In genomic region chr19:8575467-8575997, GRCh38 we compare ENCODE assay signal across 9 cellular contexts. TPM values are rescaled to one million over a fixed set of nuclear protein-coding genes. Genes with fewer than 3 reads are reported as not detected.
DNase-seq lines count a peak whose midpoint lies in the region; ATAC-seq and TF ChIP-seq lines count a peak whose summit lies in the region.
"Had no signal": no experiment of that assay in that cellular context is flagged by ENCODE, and none has a peak within 500 bp of the region (broad histone marks: within the 10 kb centered on the region; RNA-seq: fewer than 3 reads in every experiment).

No MANE protein-coding gene starts in this region.

- no peak overlapping the region for H3K27ac ChIP-seq in thoracic aorta
- H3K27ac ChIP-seq: C4-2B had no signal

- CTCF ChIA-PET in activated CD8-positive, alpha-beta T cell treated with anti-CD3 and anti-CD28 coated beads for 36 hours (lab: Charles Lee) = interaction anchor here (0.6 to 9.1 kb wide), 10 partner anchors 15 to 692 kb away, joined by 3 to 117 read pairs (median 4); partner anchors contain the start of gene ZNF414

- peak overlapping the region; percentile 78 for H3K27ac Mint-ChIP-seq in activated CD8-positive, alpha-beta T cell treated with anti-CD3 and anti-CD28 coated beads for 36 hours

- peaks cover 2% of the 10 kb centered on the region for H3K27me3 Mint-ChIP-seq in activated CD8-positive, alpha-beta T cell treated with anti-CD3 and anti-CD28 coated beads for 36 hours

- POLR2A ChIA-PET in activated CD8-positive, alpha-beta T cell treated with anti-CD3 and anti-CD28 coated beads for 36 hours (lab: Charles Lee) = interaction anchor here (1.8 to 3.7 kb wide), 2 partner anchors 61 to 88 kb away, joined by 5 to 24 read pairs; partner anchors contain the start of gene ZNF414

- H3K4me1 Mint-ChIP-seq in activated CD8-positive, alpha-beta T cell treated with anti-CD3 and anti-CD28 coated beads for 36 hours (ENCODE audit: low read depth) = peaks cover 54% of the 10 kb centered on the region

- H3K4me3 Mint-ChIP-seq in activated CD8-positive, alpha-beta T cell treated with anti-CD3 and anti-CD28 coated beads for 36 hours = peak overlapping the region; percentile 80

- intact Hi-C loops in activated CD8-positive, alpha-beta T cell treated with anti-CD3 and anti-CD28 coated beads for 36 hours (cut with micrococcal nuclease) = loop anchor here (5.0 kb wide), 1 partner anchor 63 kb away; the partner anchor contains the start of gene ZNF414
- intact Hi-C loops in left cardiac atrium (cut with DNase I) = loop anchor here in 1 of 2 donors (5.0 kb wide), 1 partner anchor 223 kb away; no protein-coding TSS in a partner anchor

- H3K4me1 ChIP-seq in thoracic aorta (ENCODE audit: control insufficient read depth in 1 of 2, low read depth in 2 of 2) = no peaks in the 10 kb centered on the region

- DNase-seq in activated gamma-delta T cell treated with Interleukin-2 at 50 U/mL for 16 hours = peak; percentile 66
- DNase-seq in activated gamma-delta T cell (lab: John Stamatoyannopoulos, UW) = no peak
- DNase-seq in activated CD8-positive, alpha-beta T cell treated with anti-CD3 and anti-CD28 coated beads for 36 hours = peak; percentile 66
- DNase-seq in left cardiac atrium = peak; percentile 41
- no peak for DNase-seq in thoracic aorta (ENCODE audit: low spot score)
- DNase-seq in GM19240 (ENCODE audit: insufficient read length, low spot score) = no peak

- no peaks in the 10 kb centered on the region for H3K27me3 ChIP-seq in thoracic aorta (replicated peaks; ENCODE audit: insufficient read depth)

- peaks cover 6% of the 10 kb centered on the region for H3K36me3 Mint-ChIP-seq in activated CD8-positive, alpha-beta T cell treated with anti-CD3 and anti-CD28 coated beads for 36 hours (ENCODE audit: low read depth)

- no peaks in the 10 kb centered on the region for H3K36me3 ChIP-seq in thoracic aorta

- H3K4me3 ChIP-seq in thoracic aorta = peak overlapping the region; percentile 62

- H3K9me3 Mint-ChIP-seq in activated CD8-positive, alpha-beta T cell treated with anti-CD3 and anti-CD28 coated beads for 36 hours = no peaks in the 10 kb centered on the region

- H3K9me3 ChIP-seq in thoracic aorta = no peaks in the 10 kb centered on the region

- peak; percentile 50 for ATAC-seq in activated CD8-positive, alpha-beta T cell treated with anti-CD3 and anti-CD28 coated beads for 36 hours
- ATAC-seq in left cardiac atrium = peak in 1 of 2 donors; percentile 26
- ATAC-seq in thoracic aorta (ENCODE audit: insufficient number of reproducible peaks, low FRiP score, low read depth) = no peak
- ATAC-seq in esophagus mucosa = no peak
- no peak for ATAC-seq in GM19463 (IDR thresholded peaks at IDR 0.05; ENCODE audit: unreplicated experiment)

- TF ChIP-seq CTCF in activated CD8-positive, alpha-beta T cell treated with anti-CD3 and anti-CD28 coated beads for 36 hours (IDR thresholded peaks at IDR 0.05) = no peak
- no peak for TF ChIP-seq CTCF in thoracic aorta (IDR thresholded peaks at IDR 0.05)

RNA-seq across cellular contexts. Expression of gene MYO1F, which starts 1.7 kb away (rescaled TPM):
- total RNA-seq in activated CD8-positive, alpha-beta T cell treated with anti-CD3 and anti-CD28 coated beads for 36 hours = 10 to 100 TPM; 21.0 to 21.4 TPM
- total RNA-seq in left cardiac atrium (10 to 100 TPM; 13.2 to 19.5 TPM), thoracic aorta (10 to 100 TPM; 29.6 to 33.9 TPM), esophagus mucosa (3.8 TPM)

RNA-seq across cellular contexts. Expression of gene ADAMTS10, which starts 35.0 kb away (rescaled TPM):
- total RNA-seq in activated CD8-positive, alpha-beta T cell treated with anti-CD3 and anti-CD28 coated beads for 36 hours = 1 to 10 TPM; 3.7 to 4.0 TPM
- total RNA-seq in left cardiac atrium = 10 to 100 TPM; 10.8 to 12.4 TPM
- 100 to 1,000 TPM; 164 to 214 TPM for total RNA-seq in thoracic aorta
- 1.9 TPM for total RNA-seq in esophagus mucosa

RNA-seq across cellular contexts. Expression of gene NFILZ, which starts 54.9 kb away (rescaled TPM):
- total RNA-seq in activated CD8-positive, alpha-beta T cell treated with anti-CD3 and anti-CD28 coated beads for 36 hours = not detected
- total RNA-seq in left cardiac atrium = not detected
- total RNA-seq in thoracic aorta = not detected
- total RNA-seq in esophagus mucosa = not detected

Comparison
In these comparisons a context has a peak if more than half of its experiments do, and no peak if none do; other contexts are left out.
1. DNase-seq: peak in activated gamma-delta T cell treated with Interleukin-2 at 50 U/mL for 16 hours (single experiment), activated CD8-positive, alpha-beta T cell treated with anti-CD3 and anti-CD28 coated beads for 36 hours (single experiment) and left cardiac atrium (single experiment); none in activated gamma-delta T cell (single experiment), thoracic aorta (single experiment) and GM19240 (single experiment).
2. RNA of gene ADAMTS10, which starts 35.0 kb away (total RNA-seq): 164 to 214 TPM in thoracic aorta; 10.8 to 12.4 TPM in left cardiac atrium, 3.7 to 4.0 TPM in activated CD8-positive, alpha-beta T cell treated with anti-CD3 and anti-CD28 coated beads for 36 hours and 1.9 TPM in esophagus mucosa (single experiment); every median in the first group is over 10 times any median in the second.